In the genomic region with DNA sequence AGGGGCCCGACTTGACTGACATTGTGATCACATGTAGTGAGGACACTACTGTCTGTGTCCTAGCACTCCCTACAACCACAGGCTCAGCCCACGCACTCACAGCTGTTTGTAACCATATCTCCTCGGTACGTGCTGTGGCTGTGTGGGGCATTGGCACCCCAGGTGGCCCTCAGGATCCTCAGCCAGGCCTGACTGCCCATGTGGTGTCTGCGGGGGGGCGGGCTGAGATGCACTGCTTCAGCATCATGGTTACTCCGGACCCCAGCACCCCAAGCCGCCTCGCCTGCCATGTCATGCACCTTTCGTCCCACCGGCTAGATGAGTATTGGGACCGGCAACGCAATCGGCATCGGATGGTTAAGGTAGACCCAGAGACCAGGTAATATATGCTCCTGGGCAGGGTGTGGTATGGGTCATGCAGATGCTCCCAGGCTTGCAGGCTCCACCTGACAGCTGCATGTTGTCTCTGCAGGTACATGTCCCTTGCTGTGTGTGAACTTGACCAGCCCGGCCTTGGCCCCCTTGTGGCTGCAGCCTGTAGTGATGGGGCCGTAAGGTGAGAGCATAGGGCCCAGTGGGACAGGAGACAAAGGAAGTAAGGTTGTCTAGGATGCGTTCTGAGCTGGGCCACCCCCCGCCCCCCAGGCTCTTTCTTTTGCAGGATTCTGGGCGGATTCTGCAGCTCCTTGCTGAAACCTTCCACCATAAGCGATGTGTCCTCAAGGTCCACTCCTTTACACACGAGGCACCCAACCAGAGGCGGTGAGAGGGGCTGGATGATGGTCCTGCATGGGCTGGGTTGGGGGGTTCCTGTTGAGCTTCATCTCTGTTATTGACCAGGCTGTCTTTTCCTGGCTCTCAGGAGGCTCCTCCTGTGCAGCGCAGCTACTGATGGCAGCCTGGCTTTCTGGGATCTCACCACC, we compare ENCODE assay signal across 1 cellular context.
TF ChIP-seq lines count a peak whose summit lies in the region.

No MANE protein-coding gene starts in this region.

TF ChIP-seq in GM23338, 12 proteins besides CTCF, POLR2A, EP300 and RAD21:
- TF ChIP-seq, protein P1, sequence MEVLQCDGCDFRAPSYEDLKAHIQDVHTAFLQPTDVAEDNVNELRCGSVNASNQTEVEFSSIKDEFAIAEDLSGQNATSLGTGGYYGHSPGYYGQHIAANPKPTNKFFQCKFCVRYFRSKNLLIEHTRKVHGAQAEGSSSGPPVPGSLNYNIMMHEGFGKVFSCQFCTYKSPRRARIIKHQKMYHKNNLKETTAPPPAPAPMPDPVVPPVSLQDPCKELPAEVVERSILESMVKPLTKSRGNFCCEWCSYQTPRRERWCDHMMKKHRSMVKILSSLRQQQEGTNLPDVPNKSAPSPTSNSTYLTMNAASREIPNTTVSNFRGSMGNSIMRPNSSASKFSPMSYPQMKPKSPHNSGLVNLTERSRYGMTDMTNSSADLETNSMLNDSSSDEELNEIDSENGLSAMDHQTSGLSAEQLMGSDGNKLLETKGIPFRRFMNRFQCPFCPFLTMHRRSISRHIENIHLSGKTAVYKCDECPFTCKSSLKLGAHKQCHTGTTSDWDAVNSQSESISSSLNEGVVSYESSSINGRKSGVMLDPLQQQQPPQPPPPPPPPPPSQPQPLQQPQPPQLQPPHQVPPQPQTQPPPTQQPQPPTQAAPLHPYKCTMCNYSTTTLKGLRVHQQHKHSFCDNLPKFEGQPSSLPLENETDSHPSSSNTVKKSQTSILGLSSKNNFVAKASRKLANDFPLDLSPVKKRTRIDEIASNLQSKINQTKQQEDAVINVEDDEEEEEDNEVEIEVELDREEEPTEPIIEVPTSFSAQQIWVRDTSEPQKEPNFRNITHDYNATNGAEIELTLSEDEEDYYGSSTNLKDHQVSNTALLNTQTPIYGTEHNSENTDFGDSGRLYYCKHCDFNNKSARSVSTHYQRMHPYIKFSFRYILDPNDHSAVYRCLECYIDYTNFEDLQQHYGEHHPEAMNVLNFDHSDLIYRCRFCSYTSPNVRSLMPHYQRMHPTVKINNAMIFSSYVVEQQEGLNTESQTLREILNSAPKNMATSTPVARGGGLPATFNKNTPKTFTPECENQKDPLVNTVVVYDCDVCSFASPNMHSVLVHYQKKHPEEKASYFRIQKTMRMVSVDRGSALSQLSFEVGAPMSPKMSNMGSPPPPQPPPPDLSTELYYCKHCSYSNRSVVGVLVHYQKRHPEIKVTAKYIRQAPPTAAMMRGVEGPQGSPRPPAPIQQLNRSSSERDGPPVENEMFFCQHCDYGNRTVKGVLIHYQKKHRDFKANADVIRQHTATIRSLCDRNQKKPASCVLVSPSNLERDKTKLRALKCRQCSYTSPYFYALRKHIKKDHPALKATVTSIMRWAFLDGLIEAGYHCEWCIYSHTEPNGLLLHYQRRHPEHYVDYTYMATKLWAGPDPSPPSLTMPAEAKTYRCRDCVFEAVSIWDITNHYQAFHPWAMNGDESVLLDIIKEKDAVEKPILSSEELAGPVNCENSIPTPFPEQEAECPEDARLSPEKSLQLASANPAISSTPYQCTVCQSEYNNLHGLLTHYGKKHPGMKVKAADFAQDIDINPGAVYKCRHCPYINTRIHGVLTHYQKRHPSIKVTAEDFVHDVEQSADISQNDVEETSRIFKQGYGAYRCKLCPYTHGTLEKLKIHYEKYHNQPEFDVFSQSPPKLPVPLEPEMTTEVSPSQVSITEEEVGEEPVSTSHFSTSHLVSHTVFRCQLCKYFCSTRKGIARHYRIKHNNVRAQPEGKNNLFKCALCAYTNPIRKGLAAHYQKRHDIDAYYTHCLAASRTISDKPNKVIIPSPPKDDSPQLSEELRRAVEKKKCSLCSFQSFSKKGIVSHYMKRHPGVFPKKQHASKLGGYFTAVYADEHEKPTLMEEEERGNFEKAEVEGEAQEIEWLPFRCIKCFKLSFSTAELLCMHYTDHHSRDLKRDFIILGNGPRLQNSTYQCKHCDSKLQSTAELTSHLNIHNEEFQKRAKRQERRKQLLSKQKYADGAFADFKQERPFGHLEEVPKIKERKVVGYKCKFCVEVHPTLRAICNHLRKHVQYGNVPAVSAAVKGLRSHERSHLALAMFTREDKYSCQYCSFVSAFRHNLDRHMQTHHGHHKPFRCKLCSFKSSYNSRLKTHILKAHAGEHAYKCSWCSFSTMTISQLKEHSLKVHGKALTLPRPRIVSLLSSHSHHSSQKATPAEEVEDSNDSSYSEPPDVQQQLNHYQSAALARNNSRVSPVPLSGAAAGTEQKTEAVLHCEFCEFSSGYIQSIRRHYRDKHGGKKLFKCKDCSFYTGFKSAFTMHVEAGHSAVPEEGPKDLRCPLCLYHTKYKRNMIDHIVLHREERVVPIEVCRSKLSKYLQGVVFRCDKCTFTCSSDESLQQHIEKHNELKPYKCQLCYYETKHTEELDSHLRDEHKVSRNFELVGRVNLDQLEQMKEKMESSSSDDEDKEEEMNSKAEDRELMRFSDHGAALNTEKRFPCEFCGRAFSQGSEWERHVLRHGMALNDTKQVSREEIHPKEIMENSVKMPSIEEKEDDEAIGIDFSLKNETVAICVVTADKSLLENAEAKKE (CRISPR knock-in tag; IDR thresholded peaks at IDR 0.05): no peak
- TF ChIP-seq EZH2phosphoT487 (IDR thresholded peaks at IDR 0.05; ENCODE audit: unreplicated experiment) (no peak), JUNB (IDR thresholded peaks at IDR 0.05; ENCODE audit: unreplicated experiment) (no peak), EZH2 (IDR thresholded peaks at IDR 0.05; ENCODE audit: low read depth, unreplicated experiment) (no peak), ZNF114 (CRISPR knock-in tag; IDR thresholded peaks at IDR 0.05) (no peak), CREB1 (CRISPR knock-in tag; IDR thresholded peaks at IDR 0.05; ENCODE audit: low read depth) (no peak), STAT1 (IDR thresholded peaks at IDR 0.05; ENCODE audit: unreplicated experiment) (no peak), REST (IDR thresholded peaks at IDR 0.05; ENCODE audit: unreplicated experiment) (no peak), POLR2AphosphoS5 (IDR thresholded peaks at IDR 0.05; ENCODE audit: low read depth) (no peak), NANOG (IDR thresholded peaks at IDR 0.05; ENCODE audit: borderline replicate concordance) (no peak), ZNF331 (CRISPR knock-in tag; IDR thresholded peaks at IDR 0.05; ENCODE audit: low read depth) (no peak)
- TF ChIP-seq, protein P2, sequence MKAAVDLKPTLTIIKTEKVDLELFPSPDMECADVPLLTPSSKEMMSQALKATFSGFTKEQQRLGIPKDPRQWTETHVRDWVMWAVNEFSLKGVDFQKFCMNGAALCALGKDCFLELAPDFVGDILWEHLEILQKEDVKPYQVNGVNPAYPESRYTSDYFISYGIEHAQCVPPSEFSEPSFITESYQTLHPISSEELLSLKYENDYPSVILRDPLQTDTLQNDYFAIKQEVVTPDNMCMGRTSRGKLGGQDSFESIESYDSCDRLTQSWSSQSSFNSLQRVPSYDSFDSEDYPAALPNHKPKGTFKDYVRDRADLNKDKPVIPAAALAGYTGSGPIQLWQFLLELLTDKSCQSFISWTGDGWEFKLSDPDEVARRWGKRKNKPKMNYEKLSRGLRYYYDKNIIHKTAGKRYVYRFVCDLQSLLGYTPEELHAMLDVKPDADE (IDR thresholded peaks at IDR 0.05): no peak
